Comparison of ENCODE assay signal across 10 cellular contexts in genomic region chr4:140038031-140038533, GRCh38.
DNase-seq lines count a peak whose midpoint lies in the region; TF ChIP-seq lines count a peak whose summit lies in the region.
"Had no signal": no experiment of that assay in that cellular context is flagged by ENCODE, and none has a peak within 500 bp of the region (broad histone marks: within the 10 kb centered on the region; RNA-seq: fewer than 3 reads in every experiment).

No MANE protein-coding gene starts in this region.

- no peak overlapping the region for H3K4me3 Mint-ChIP-seq in endodermal cell
- no peak overlapping the region for H3K4me3 Mint-ChIP-seq in nephron progenitor cell

- no peak for TF ChIP-seq CTCF in endodermal cell (conservative IDR thresholded peaks at IDR 0.05)
- TF ChIP-seq CTCF in nephron progenitor cell (IDR thresholded peaks at IDR 0.05) = no peak
- no peak for TF ChIP-seq CTCF in prostate gland (IDR thresholded peaks at IDR 0.05)

- no peaks in the 10 kb centered on the region for H3K9me3 ChIP-seq in endodermal cell (ENCODE audit: control insufficient read depth, low read length)
- no peaks in the 10 kb centered on the region for H3K9me3 ChIP-seq in prostate gland
- H3K9me3 ChIP-seq: HAP-1 had no signal

- intact Hi-C loops in prostate gland (cut with DNase I) = no loop called here

- H3K9ac ChIP-seq in endodermal cell (ENCODE audit: extremely low read depth, low read length, poor library complexity, severe bottlenecking) = no peak overlapping the region

- H3K4me1 Mint-ChIP-seq in endodermal cell (peaks cover 24% of the 10 kb centered on the region), nephron progenitor cell (peaks cover 32% of the 10 kb centered on the region)

- no peak overlapping the region for H3K4me3 ChIP-seq in endodermal cell (ENCODE audit: low read length)
- no peak overlapping the region for H3K4me3 ChIP-seq in prostate gland
- H3K4me3 ChIP-seq: HAP-1 had no signal

- H3K4me1 ChIP-seq in endodermal cell (ENCODE audit: control insufficient read depth, insufficient read depth, low read length) (peaks cover 12% of the 10 kb centered on the region), prostate gland (replicated peaks) (no peaks in the 10 kb centered on the region)

- TF ChIP-seq POLR2A in prostate gland (IDR thresholded peaks at IDR 0.05) = no peak

- peaks cover 20% of the 10 kb centered on the region for H3K36me3 ChIP-seq in endodermal cell (ENCODE audit: control insufficient read depth, insufficient read depth, low read length)
- no peaks in the 10 kb centered on the region for H3K36me3 ChIP-seq in prostate gland
- H3K36me3 ChIP-seq: HAP-1 had no signal

- H3K27me3 Mint-ChIP-seq in endodermal cell (ENCODE audit: insufficient read depth) = no peaks in the 10 kb centered on the region
- H3K27me3 Mint-ChIP-seq in nephron progenitor cell (ENCODE audit: low read depth, poor library complexity) = peaks cover 4% of the 10 kb centered on the region

- DNase-seq in Caki2 (ENCODE audit: low read depth) = peak; percentile 51
- peak; percentile 25 for DNase-seq in M059J (ENCODE audit: low read depth)
- no peak for DNase-seq in endodermal cell
- no peak for DNase-seq in nephron progenitor cell
- DNase-seq in prostate gland (ENCODE audit: low spot score) = no peak
- no peak for DNase-seq in central memory CD4-positive, alpha-beta T cell
- no peak for DNase-seq in amniotic stem cell (lab: John Stamatoyannopoulos, UW)
- DNase-seq in NCI-H526 treated with DMSO at 0.1 percent for 48 hours (lab: John Stamatoyannopoulos, UW) = no peak
- DNase-seq: Kasumi-1 had no signal

- H3K36me3 Mint-ChIP-seq in endodermal cell (ENCODE audit: low read depth) = peaks cover 7% of the 10 kb centered on the region
- peaks cover 39% of the 10 kb centered on the region for H3K36me3 Mint-ChIP-seq in nephron progenitor cell (ENCODE audit: low read depth)

- peak overlapping the region; percentile 76 for H3K27ac Mint-ChIP-seq in endodermal cell
- peak overlapping the region; percentile 29 for H3K27ac Mint-ChIP-seq in nephron progenitor cell

- no peaks in the 10 kb centered on the region for H3K27me3 ChIP-seq in endodermal cell (ENCODE audit: control insufficient read depth, insufficient read depth, low read length, poor library complexity, severe bottlenecking)
- H3K27me3 ChIP-seq in prostate gland (replicated peaks; ENCODE audit: insufficient read depth) = no peaks in the 10 kb centered on the region

- H3K27ac ChIP-seq in endodermal cell (ENCODE audit: low read depth, low read length) (no peak overlapping the region), prostate gland (peak overlapping the region in 1 of 2 donors; percentile 36)

- 76 to 95% methylated on average over 2 to 3 of the region's 3 CpGs for WGBS in endodermal cell (ENCODE audit: insufficient coverage in 1 of 2, insufficient read length in 1 of 2), 2 experiments
- WGBS in prostate gland = 72% methylated on average over 3 of the region's 3 CpGs

- in situ Hi-C loops in Caki2 (cut with HindIII; ENCODE audit: low pct_unique_long_range_greater_than_20kb, low sequenced_read_pairs) = no loop called here

- H3K9me3 Mint-ChIP-seq in endodermal cell = no peaks in the 10 kb centered on the region
- no peaks in the 10 kb centered on the region for H3K9me3 Mint-ChIP-seq in nephron progenitor cell

Comparison
In these comparisons a context has a peak if more than half of its experiments do, and no peak if none do; other contexts are left out.
1. DNase-seq: peak in Caki2 (single experiment) and M059J (single experiment); none in endodermal cell (single experiment), nephron progenitor cell (single experiment), prostate gland (single experiment), central memory CD4-positive, alpha-beta T cell (single experiment), amniotic stem cell (single experiment) and NCI-H526 treated with DMSO at 0.1 percent for 48 hours (single experiment).